In genomic region chr13:44471686-44472085, GRCh38 we compare ENCODE assay signal across 14 cellular contexts.
DNase-seq lines count a peak whose midpoint lies in the region; ATAC-seq and TF ChIP-seq lines count a peak whose summit lies in the region.
"Had no signal": no experiment of that assay in that cellular context is flagged by ENCODE, and none has a peak within 500 bp of the region (broad histone marks: within the 10 kb centered on the region; RNA-seq: fewer than 3 reads in every experiment).

No MANE protein-coding gene starts in this region.

- no peak overlapping the region for H3K4me3 ChIP-seq in fibroblast of lung (replicated peaks in 1 of 4; ENCODE audit: control extremely low read depth in 1 of 4, insufficient read depth in 1 of 4, low read depth in 3 of 4, low read length in 4 of 4)
- H3K4me3 ChIP-seq in trophoblast cell (ENCODE audit: low read depth, low read length), result no peak overlapping the region
- no peak overlapping the region for H3K4me3 ChIP-seq in aorta (ENCODE audit: low read length in 2 of 2)
- H3K4me3 ChIP-seq: heart left ventricle had no signal

- H2AFZ ChIP-seq in fibroblast of lung (ENCODE audit: low read length) (no peak overlapping the region), trophoblast cell (ENCODE audit: insufficient read depth, low read length, poor library complexity) (no peak overlapping the region)

- no peak overlapping the region for H3K18ac ChIP-seq in trophoblast cell (ENCODE audit: low read length)

- CTCF ChIA-PET in RWPE1 (lab: Yijun Ruan, JAX), result interaction anchor here (0.7 kb wide), 1 partner anchor 40 kb away, joined by 4 read pairs; no protein-coding TSS in a partner anchor

- H4K12ac ChIP-seq in trophoblast cell (ENCODE audit: low read depth, low read length), result no peak overlapping the region

- H2AK5ac ChIP-seq in trophoblast cell (ENCODE audit: low read length), result no peak overlapping the region

- H3K36me3 ChIP-seq in fibroblast of lung (ENCODE audit: control insufficient read depth, insufficient read depth, low read length) (no peaks in the 10 kb centered on the region), trophoblast cell (ENCODE audit: control insufficient read depth in 1 of 2, insufficient read depth in 2 of 2, low read length in 2 of 2) (no peaks in the 10 kb centered on the region), aorta (ENCODE audit: control insufficient read depth in 1 of 2, insufficient read depth in 2 of 2, low read length in 1 of 2) (no peaks in the 10 kb centered on the region)
- H3K36me3 ChIP-seq: heart left ventricle had no signal

- H3K4ac ChIP-seq in trophoblast cell (ENCODE audit: low read depth, low read length), result no peak overlapping the region

- no peak overlapping the region for H2BK120ac ChIP-seq in trophoblast cell (ENCODE audit: insufficient read depth, low read length, poor library complexity)

- H3K27me3 ChIP-seq in fibroblast of lung (ENCODE audit: control insufficient read depth, insufficient read depth, low read length) (no peaks in the 10 kb centered on the region), trophoblast cell (ENCODE audit: insufficient read depth, low read length) (no peaks in the 10 kb centered on the region), aorta (ENCODE audit: control insufficient read depth in 1 of 2, insufficient read depth in 2 of 2, low read length in 1 of 2) (no peaks in the 10 kb centered on the region)
- H3K27me3 ChIP-seq: heart left ventricle had no signal

- DNase-seq in GM04503 (ENCODE audit: low read depth), result peak; percentile 7
- DNase-seq in RWPE1 (ENCODE audit: low spot score), result peak; percentile 23
- peak; percentile 28 to 72 for DNase-seq in fibroblast of lung (ENCODE audit: low read depth in 2 of 2)
- peak; percentile 59 to 89 for DNase-seq in trophoblast cell
- no peak for DNase-seq in aorta
- DNase-seq in GM10266 (ENCODE audit: extremely low spot score), result no peak
- DNase-seq in NCI-H345 (lab: John Stamatoyannopoulos, UW), result no peak
- DNase-seq: activated CD4-positive, CD25-positive, alpha-beta regulatory T cell treated with anti-CD3 and anti-CD28 coated beads, Interleukin-2, amount 50 U/mL, for 72 hours; heart left ventricle; NCI-H187; posterior cingulate gyrus had no signal

- H3K27ac ChIP-seq in RWPE1, result no peak overlapping the region
- H3K27ac ChIP-seq in fibroblast of lung (ENCODE audit: insufficient read depth, low read length), result no peak overlapping the region
- H3K27ac ChIP-seq in trophoblast cell (ENCODE audit: low read depth, low read length), result no peak overlapping the region
- no peak overlapping the region for H3K27ac ChIP-seq in aorta (ENCODE audit: low read depth in 1 of 2, low read length in 2 of 2)
- H3K27ac ChIP-seq: C4-2B, heart left ventricle had no signal

- no peak overlapping the region for H4K8ac ChIP-seq in trophoblast cell (ENCODE audit: low read depth, low read length)

- no peak overlapping the region for H2BK5ac ChIP-seq in trophoblast cell (ENCODE audit: low read depth, low read length, poor library complexity)

- POLR2A ChIA-PET in RWPE1 (lab: Yijun Ruan, JAX; ENCODE audit: low non-redundant PET), result no interaction called here

- no peak overlapping the region for H3K4me2 ChIP-seq in fibroblast of lung (ENCODE audit: extremely low read depth, insufficient read depth, low read length)
- no peak overlapping the region for H3K4me2 ChIP-seq in trophoblast cell (ENCODE audit: low read length)

- H3K9ac ChIP-seq in fibroblast of lung (ENCODE audit: insufficient read depth, low read length) (no peak overlapping the region), trophoblast cell (ENCODE audit: low read length) (no peak overlapping the region)

- no peaks in the 10 kb centered on the region for H4K20me1 ChIP-seq in fibroblast of lung (ENCODE audit: control insufficient read depth, extremely low read depth, insufficient read depth, low read length)

- no peak overlapping the region for H4K91ac ChIP-seq in trophoblast cell (ENCODE audit: low read depth, low read length)

- no peak overlapping the region for H3K14ac ChIP-seq in trophoblast cell (ENCODE audit: low read length)

- peaks cover 3% of the 10 kb centered on the region for H3K79me1 ChIP-seq in trophoblast cell (ENCODE audit: low read length)

- H3K23ac ChIP-seq in trophoblast cell (ENCODE audit: low read length), result no peak overlapping the region

- H2BK12ac ChIP-seq in trophoblast cell (ENCODE audit: low read length), result no peak overlapping the region

- H3K4me1 ChIP-seq in fibroblast of lung (ENCODE audit: control insufficient read depth, extremely low read depth, insufficient read depth, low read length) (peaks cover 8% of the 10 kb centered on the region), trophoblast cell (ENCODE audit: control insufficient read depth in 1 of 2, insufficient read depth in 2 of 2, low read length in 2 of 2) (peaks cover 3 to 4% of the 10 kb centered on the region in 2 experiments), aorta (ENCODE audit: control insufficient read depth in 1 of 2, insufficient read depth in 2 of 2, low read length in 2 of 2) (peaks cover 0 to 4% of the 10 kb centered on the region in 2 donors)

- no peak for ATAC-seq in aorta (ENCODE audit: low FRiP score)
- ATAC-seq in HG02588 (IDR thresholded peaks at IDR 0.05; ENCODE audit: unreplicated experiment), result no peak
- ATAC-seq: Panc1 had no signal

- H3K9me3 ChIP-seq in fibroblast of lung (ENCODE audit: control insufficient read depth, insufficient read depth, low read depth, low read length), result no peaks in the 10 kb centered on the region
- H3K9me3 ChIP-seq in trophoblast cell (ENCODE audit: insufficient read depth, low read depth, low read length), result no peaks in the 10 kb centered on the region
- no peaks in the 10 kb centered on the region for H3K9me3 ChIP-seq in aorta (ENCODE audit: control insufficient read depth, low read length)
- H3K9me3 ChIP-seq: heart left ventricle had no signal

- H3K79me2 ChIP-seq in fibroblast of lung (ENCODE audit: control insufficient read depth, insufficient read depth, low read length) (no peaks in the 10 kb centered on the region), trophoblast cell (ENCODE audit: control insufficient read depth, insufficient read depth, low read length, poor library complexity) (no peaks in the 10 kb centered on the region)

- TF ChIP-seq CTCF in RWPE1 (conservative IDR thresholded peaks at IDR 0.05; ENCODE audit: low read depth) (no peak), fibroblast of lung (conservative IDR thresholded peaks at IDR 0.05 in 1 of 2, IDR thresholded peaks at IDR 0.05 in 1 of 2; ENCODE audit: low read depth in 1 of 2, low read length in 2 of 2) (no peak), GM10266 (IDR thresholded peaks at IDR 0.05; ENCODE audit: control insufficient read depth, insufficient read depth, low read depth, missing control alignments) (no peak)

- intact Hi-C loops in aorta (cut with DNase I), result loop anchor here (5.0 kb wide), 1 partner anchor 564 kb away; no protein-coding TSS in a partner anchor

- WGBS in trophoblast cell (ENCODE audit: extremely low coverage, insufficient coverage, insufficient read length), result no CpG with 5 or more reads among the region's 1 CpG
- 59 to 61% methylated on average over 1 of the region's 1 CpG for WGBS in aorta, 2 donors

Comparison
In these comparisons a context has a peak if more than half of its experiments do, and no peak if none do; other contexts are left out.
1. DNase-seq: peak in GM04503 (single experiment), RWPE1 (single experiment), fibroblast of lung (2 of 2) and trophoblast cell (2 of 2); none in aorta (0 of 2), GM10266 (single experiment) and NCI-H345 (single experiment).